In genomic region chr2:199344012-199344411, GRCh38 we compare ENCODE assay signal across 16 cellular contexts.
DNase-seq lines count a peak whose midpoint lies in the region; ATAC-seq and TF ChIP-seq lines count a peak whose summit lies in the region.
"Had no signal": no experiment of that assay in that cellular context is flagged by ENCODE, and none has a peak within 500 bp of the region (broad histone marks: within the 10 kb centered on the region; RNA-seq: fewer than 3 reads in every experiment).

No MANE protein-coding gene starts in this region.

- H3K9me2 ChIP-seq in OCI-LY1 (ENCODE audit: low read depth, low read length) = no peaks in the 10 kb centered on the region

- no peaks in the 10 kb centered on the region for H3K79me2 ChIP-seq in OCI-LY1 (ENCODE audit: insufficient read depth, low read length)

- H3K36me3 ChIP-seq in OCI-LY1 (ENCODE audit: insufficient read depth, low read length) (peaks cover 47% of the 10 kb centered on the region), mucosa of descending colon (ENCODE audit: low read depth) (no peaks in the 10 kb centered on the region), adrenal gland (replicated peaks in 1 of 2) (no peaks in the 10 kb centered on the region)
- H3K36me3 ChIP-seq: BLaER1 treated with 17β-estradiol and CSF1 and Interleukin-3, amounts not matched to agents 10 nM and 100 nM had no signal

- H4K20me1 ChIP-seq in OCI-LY1 (ENCODE audit: insufficient read depth, low read length) = no peaks in the 10 kb centered on the region
- H4K20me1 ChIP-seq: BLaER1 treated with 17β-estradiol and CSF1 and Interleukin-3, amounts not matched to agents 10 nM and 100 nM had no signal

- H3K9ac ChIP-seq in OCI-LY1 (ENCODE audit: low read length) = no peak overlapping the region
- H3K9ac ChIP-seq: BLaER1 treated with 17β-estradiol and CSF1 and Interleukin-3, amounts not matched to agents 10 nM and 100 nM had no signal

- H3K27me3 ChIP-seq in OCI-LY1 (ENCODE audit: insufficient read depth, low read length) (no peaks in the 10 kb centered on the region), adrenal gland (no peaks in the 10 kb centered on the region)
- H3K27me3 ChIP-seq: BLaER1 treated with 17β-estradiol and CSF1 and Interleukin-3, amounts not matched to agents 10 nM and 100 nM had no signal

- no peaks in the 10 kb centered on the region for H3K9me3 ChIP-seq in OCI-LY1 (ENCODE audit: low read length)
- H3K9me3 ChIP-seq in mucosa of descending colon = no peaks in the 10 kb centered on the region
- H3K9me3 ChIP-seq in adrenal gland (replicated peaks in 1 of 3) = no peaks in the 10 kb centered on the region
- H3K9me3 ChIP-seq: A549; BLaER1 treated with 17β-estradiol and CSF1 and Interleukin-3, amounts not matched to agents 10 nM and 100 nM; Caco-2 had no signal

- DNase-seq in NCI-H446 (lab: John Stamatoyannopoulos, UW) = peak; percentile 8 to 52
- DNase-seq in mucosa of descending colon = no peak
- no peak for DNase-seq in nucleus accumbens (lab: John Stamatoyannopoulos, UW)
- no peak for DNase-seq in adrenal gland
- DNase-seq: AML-193; Caco-2; Calu3; CD4-positive, alpha-beta T cell; CD8-positive, alpha-beta T cell; DMS79 treated with DMSO at 0.1 percent for 48 hours; GF-D8 had no signal

- peak overlapping the region; percentile 55 for H3K27ac ChIP-seq in OCI-LY1 (ENCODE audit: low read depth, low read length, poor library complexity, severe bottlenecking)
- no peak overlapping the region for H3K27ac ChIP-seq in adrenal gland
- H3K27ac ChIP-seq: 22Rv1; A549; BLaER1 treated with 17β-estradiol and CSF1 and Interleukin-3, amounts not matched to agents 10 nM and 100 nM; C4-2B had no signal

- no peak overlapping the region for H2AFZ ChIP-seq in OCI-LY1 (ENCODE audit: low read length)

- H3F3A ChIP-seq in OCI-LY1 (ENCODE audit: insufficient read depth, low read length) = no peaks in the 10 kb centered on the region

- H3K4me1 ChIP-seq in OCI-LY1 (ENCODE audit: insufficient read depth, low read length, severe bottlenecking) = peaks cover 82% of the 10 kb centered on the region
- no peaks in the 10 kb centered on the region for H3K4me1 ChIP-seq in mucosa of descending colon (ENCODE audit: low read depth)
- H3K4me1 ChIP-seq in adrenal gland (replicated peaks in 1 of 2) = no peaks in the 10 kb centered on the region
- H3K4me1 ChIP-seq: A549, Caco-2 had no signal

- peak; percentile 52 for ATAC-seq in mucosa of descending colon
- ATAC-seq: A549; CD8-positive, alpha-beta T cell had no signal

- TF ChIP-seq CTCF in OCI-LY1 (IDR thresholded peaks at IDR 0.05; ENCODE audit: low read length) (no peak), mucosa of descending colon (IDR thresholded peaks at IDR 0.05) (no peak), adrenal gland (IDR thresholded peaks at IDR 0.05) (no peak)

- WGBS in adrenal gland, 4 donors = 87 to 96% (median 89%) methylated on average over 2 of the region's 2 CpGs

- H3K4me3 ChIP-seq in OCI-LY1 (ENCODE audit: low read depth, low read length, poor library complexity, severe bottlenecking) (no peak overlapping the region), mucosa of descending colon (no peak overlapping the region), adrenal gland (no peak overlapping the region)
- H3K4me3 ChIP-seq: A549; BLaER1 treated with 17β-estradiol and CSF1 and Interleukin-3, amounts not matched to agents 10 nM and 100 nM had no signal

- TF ChIP-seq POLR2A in adrenal gland (IDR thresholded peaks at IDR 0.05) = no peak

- H3K4me2 ChIP-seq in OCI-LY1 (ENCODE audit: low read length) = no peak overlapping the region
- H3K4me2 ChIP-seq: A549; BLaER1 treated with 17β-estradiol and CSF1 and Interleukin-3, amounts not matched to agents 10 nM and 100 nM had no signal

- intact Hi-C loops in mucosa of descending colon (cut with DNase I, micrococcal nuclease) = no loop called here
- intact Hi-C loops in adrenal gland (cut with DNase I) = no loop called here

Comparison
In these comparisons a context has a peak if more than half of its experiments do, and no peak if none do; other contexts are left out.
1. DNase-seq: peak in NCI-H446 (2 of 2); none in mucosa of descending colon (0 of 3), nucleus accumbens (0 of 56) and adrenal gland (0 of 7).